In the genomic region with DNA sequence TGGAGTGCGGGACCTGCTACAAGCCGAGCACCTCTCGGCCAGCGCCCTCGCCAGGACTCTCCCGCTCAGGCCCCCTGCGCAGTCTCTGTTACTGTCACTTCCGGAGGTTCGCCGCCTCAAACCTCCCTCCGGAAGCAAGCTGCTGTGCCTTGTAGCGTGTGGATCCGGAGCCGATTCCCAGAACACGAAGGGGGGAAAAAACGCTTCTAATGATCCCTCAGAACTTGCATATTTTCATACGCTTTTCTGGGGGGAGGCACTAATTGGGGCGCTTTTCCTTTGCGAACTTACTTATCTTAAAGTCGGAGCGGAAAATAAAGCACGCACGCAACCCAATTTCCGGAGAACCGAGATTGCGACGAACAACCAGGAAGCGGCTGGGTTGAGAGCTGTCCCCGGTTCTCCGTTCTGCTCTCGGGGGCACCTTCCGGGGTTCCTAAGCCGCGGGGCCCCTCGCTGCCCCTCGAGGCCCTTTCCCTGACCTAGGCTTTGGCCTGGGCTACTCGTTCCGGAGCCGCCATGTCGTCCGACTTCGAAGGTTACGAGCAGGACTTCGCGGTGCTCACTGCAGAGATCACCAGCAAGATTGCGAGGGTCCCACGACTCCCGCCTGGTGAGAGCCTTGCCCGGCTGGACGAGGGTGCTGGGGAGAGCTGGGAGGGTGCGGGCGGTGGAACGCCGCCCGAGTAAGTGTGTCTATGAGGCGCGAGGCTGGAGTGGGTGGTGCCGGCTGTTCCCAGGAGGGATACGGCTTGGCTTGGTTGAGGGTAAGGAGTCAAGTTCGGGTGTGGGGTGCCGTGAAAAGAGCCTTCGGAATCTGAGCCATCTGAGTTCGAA, we compare ENCODE assay signal across 1 cellular context.
TF ChIP-seq lines count a peak whose summit lies in the region.

A gene (plus strand): TSS at position 361 of the 837 bp plus-strand sequence. CDS start 159 bp downstream, at position 520.
A gene with protein sequence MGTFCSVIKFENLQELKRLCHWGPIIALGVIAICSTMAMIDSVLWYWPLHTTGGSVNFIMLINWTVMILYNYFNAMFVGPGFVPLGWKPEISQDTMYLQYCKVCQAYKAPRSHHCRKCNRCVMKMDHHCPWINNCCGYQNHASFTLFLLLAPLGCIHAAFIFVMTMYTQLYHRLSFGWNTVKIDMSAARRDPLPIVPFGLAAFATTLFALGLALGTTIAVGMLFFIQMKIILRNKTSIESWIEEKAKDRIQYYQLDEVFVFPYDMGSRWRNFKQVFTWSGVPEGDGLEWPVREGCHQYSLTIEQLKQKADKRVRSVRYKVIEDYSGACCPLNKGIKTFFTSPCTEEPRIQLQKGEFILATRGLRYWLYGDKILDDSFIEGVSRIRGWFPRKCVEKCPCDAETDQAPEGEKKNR (minus strand): TSS at position 60 of the 837 bp plus-strand sequence. CDS start 1,478 bp downstream, outside the sequence.

TF ChIP-seq in K562, 482 proteins besides CTCF, POLR2A, EP300 and RAD21 (continued from another document and continues in another):
- TF ChIP-seq ZNF584 (CRISPR knock-in tag; IDR thresholded peaks at IDR 0.05; ENCODE audit: low read depth) = no peak
- peak; percentile 47; the same call in 1 of the 2 replicates for TF ChIP-seq CREM (IDR thresholded peaks at IDR 0.05; ENCODE audit: low read depth)
- peak; percentile 65 for TF ChIP-seq ASH1L (IDR thresholded peaks at IDR 0.05; ENCODE audit: borderline replicate concordance, low read depth, partially characterized antibody)
- TF ChIP-seq EP400 (IDR thresholded peaks at IDR 0.05) = peak; percentile 86
- 0 out of 2 replicates have a peak, but pooled peaks have one; percentile 26 for TF ChIP-seq E2F3 (CRISPR knock-in tag; IDR thresholded peaks at IDR 0.05)
- TF ChIP-seq, protein P1, sequence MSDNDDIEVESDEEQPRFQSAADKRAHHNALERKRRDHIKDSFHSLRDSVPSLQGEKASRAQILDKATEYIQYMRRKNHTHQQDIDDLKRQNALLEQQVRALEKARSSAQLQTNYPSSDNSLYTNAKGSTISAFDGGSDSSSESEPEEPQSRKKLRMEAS (CRISPR knock-in tag; IDR thresholded peaks at IDR 0.05) = peak; percentile 34; the same call in 1 of the 2 replicates
- TF ChIP-seq TAF7 (tag; IDR thresholded peaks at IDR 0.05) = 0 out of 2 replicates have a peak, but pooled peaks have one; percentile 31
- peak; percentile 96 for TF ChIP-seq PHF20 (IDR thresholded peaks at IDR 0.05; ENCODE audit: partially characterized antibody)
- peak; percentile 40 for TF ChIP-seq HNRNPLL (IDR thresholded peaks at IDR 0.05; ENCODE audit: low read depth, low read length, poor library complexity, severe bottlenecking)
- peak; percentile 68 for TF ChIP-seq CXXC5 (CRISPR knock-in tag; IDR thresholded peaks at IDR 0.05)
- TF ChIP-seq FUS (optimal IDR thresholded peaks at IDR 0.05; ENCODE audit: low read depth, low read length) = no peak
- peak; percentile 98 for TF ChIP-seq RBBP5 (IDR thresholded peaks at IDR 0.05; ENCODE audit: borderline replicate concordance, insufficient read depth, low read length, poor library complexity, severe bottlenecking)
- no peak for TF ChIP-seq ELF4 (CRISPR knock-in tag; IDR thresholded peaks at IDR 0.05)
- TF ChIP-seq, protein P2, sequence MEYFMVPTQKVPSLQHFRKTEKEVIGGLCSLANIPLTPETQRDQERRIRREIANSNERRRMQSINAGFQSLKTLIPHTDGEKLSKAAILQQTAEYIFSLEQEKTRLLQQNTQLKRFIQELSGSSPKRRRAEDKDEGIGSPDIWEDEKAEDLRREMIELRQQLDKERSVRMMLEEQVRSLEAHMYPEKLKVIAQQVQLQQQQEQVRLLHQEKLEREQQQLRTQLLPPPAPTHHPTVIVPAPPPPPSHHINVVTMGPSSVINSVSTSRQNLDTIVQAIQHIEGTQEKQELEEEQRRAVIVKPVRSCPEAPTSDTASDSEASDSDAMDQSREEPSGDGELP (CRISPR knock-in tag; IDR thresholded peaks at IDR 0.05; ENCODE audit: borderline replicate concordance) = peak; percentile 64; the same call in 1 of the 2 replicates
- TF ChIP-seq, protein P3, sequence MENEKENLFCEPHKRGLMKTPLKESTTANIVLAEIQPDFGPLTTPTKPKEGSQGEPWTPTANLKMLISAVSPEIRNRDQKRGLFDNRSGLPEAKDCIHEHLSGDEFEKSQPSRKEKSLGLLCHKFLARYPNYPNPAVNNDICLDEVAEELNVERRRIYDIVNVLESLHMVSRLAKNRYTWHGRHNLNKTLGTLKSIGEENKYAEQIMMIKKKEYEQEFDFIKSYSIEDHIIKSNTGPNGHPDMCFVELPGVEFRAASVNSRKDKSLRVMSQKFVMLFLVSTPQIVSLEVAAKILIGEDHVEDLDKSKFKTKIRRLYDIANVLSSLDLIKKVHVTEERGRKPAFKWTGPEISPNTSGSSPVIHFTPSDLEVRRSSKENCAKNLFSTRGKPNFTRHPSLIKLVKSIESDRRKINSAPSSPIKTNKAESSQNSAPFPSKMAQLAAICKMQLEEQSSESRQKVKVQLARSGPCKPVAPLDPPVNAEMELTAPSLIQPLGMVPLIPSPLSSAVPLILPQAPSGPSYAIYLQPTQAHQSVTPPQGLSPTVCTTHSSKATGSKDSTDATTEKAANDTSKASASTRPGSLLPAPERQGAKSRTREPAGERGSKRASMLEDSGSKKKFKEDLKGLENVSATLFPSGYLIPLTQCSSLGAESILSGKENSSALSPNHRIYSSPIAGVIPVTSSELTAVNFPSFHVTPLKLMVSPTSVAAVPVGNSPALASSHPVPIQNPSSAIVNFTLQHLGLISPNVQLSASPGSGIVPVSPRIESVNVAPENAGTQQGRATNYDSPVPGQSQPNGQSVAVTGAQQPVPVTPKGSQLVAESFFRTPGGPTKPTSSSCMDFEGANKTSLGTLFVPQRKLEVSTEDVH (IDR thresholded peaks at IDR 0.05; ENCODE audit: low read depth, partially characterized antibody) = peak; percentile 98
- TF ChIP-seq GABPB1 (CRISPR knock-in tag; IDR thresholded peaks at IDR 0.05) = peak; percentile 96
- peak; percentile 56 for TF ChIP-seq TBP (optimal IDR thresholded peaks at IDR 0.05; ENCODE audit: low read depth, low read length)
- TF ChIP-seq ZNF232 (CRISPR knock-in tag; IDR thresholded peaks at IDR 0.05) = no peak
- TF ChIP-seq, protein P4, sequence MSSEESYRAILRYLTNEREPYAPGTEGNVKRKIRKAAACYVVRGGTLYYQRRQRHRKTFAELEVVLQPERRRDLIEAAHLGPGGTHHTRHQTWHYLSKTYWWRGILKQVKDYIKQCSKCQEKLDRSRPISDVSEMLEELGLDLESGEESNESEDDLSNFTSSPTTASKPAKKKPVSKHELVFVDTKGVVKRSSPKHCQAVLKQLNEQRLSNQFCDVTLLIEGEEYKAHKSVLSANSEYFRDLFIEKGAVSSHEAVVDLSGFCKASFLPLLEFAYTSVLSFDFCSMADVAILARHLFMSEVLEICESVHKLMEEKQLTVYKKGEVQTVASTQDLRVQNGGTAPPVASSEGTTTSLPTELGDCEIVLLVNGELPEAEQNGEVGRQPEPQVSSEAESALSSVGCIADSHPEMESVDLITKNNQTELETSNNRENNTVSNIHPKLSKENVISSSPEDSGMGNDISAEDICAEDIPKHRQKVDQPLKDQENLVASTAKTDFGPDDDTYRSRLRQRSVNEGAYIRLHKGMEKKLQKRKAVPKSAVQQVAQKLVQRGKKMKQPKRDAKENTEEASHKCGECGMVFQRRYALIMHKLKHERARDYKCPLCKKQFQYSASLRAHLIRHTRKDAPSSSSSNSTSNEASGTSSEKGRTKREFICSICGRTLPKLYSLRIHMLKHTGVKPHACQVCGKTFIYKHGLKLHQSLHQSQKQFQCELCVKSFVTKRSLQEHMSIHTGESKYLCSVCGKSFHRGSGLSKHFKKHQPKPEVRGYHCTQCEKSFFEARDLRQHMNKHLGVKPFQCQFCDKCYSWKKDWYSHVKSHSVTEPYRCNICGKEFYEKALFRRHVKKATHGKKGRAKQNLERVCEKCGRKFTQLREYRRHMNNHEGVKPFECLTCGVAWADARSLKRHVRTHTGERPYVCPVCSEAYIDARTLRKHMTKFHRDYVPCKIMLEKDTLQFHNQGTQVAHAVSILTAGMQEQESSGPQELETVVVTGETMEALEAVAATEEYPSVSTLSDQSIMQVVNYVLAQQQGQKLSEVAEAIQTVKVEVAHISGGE (CRISPR knock-in tag; IDR thresholded peaks at IDR 0.05) = peak; percentile 97 to 99 (median 99)
- TF ChIP-seq HDAC3 (IDR thresholded peaks at IDR 0.05; ENCODE audit: borderline replicate concordance, partially characterized antibody) = peak; percentile 78
- TF ChIP-seq POLR2AphosphoS5 (IDR thresholded peaks at IDR 0.05; ENCODE audit: control insufficient read depth, insufficient read depth, low read depth, low read length) = peak; percentile 65; the same call in 1 of the 2 replicates
- TF ChIP-seq, protein P5, sequence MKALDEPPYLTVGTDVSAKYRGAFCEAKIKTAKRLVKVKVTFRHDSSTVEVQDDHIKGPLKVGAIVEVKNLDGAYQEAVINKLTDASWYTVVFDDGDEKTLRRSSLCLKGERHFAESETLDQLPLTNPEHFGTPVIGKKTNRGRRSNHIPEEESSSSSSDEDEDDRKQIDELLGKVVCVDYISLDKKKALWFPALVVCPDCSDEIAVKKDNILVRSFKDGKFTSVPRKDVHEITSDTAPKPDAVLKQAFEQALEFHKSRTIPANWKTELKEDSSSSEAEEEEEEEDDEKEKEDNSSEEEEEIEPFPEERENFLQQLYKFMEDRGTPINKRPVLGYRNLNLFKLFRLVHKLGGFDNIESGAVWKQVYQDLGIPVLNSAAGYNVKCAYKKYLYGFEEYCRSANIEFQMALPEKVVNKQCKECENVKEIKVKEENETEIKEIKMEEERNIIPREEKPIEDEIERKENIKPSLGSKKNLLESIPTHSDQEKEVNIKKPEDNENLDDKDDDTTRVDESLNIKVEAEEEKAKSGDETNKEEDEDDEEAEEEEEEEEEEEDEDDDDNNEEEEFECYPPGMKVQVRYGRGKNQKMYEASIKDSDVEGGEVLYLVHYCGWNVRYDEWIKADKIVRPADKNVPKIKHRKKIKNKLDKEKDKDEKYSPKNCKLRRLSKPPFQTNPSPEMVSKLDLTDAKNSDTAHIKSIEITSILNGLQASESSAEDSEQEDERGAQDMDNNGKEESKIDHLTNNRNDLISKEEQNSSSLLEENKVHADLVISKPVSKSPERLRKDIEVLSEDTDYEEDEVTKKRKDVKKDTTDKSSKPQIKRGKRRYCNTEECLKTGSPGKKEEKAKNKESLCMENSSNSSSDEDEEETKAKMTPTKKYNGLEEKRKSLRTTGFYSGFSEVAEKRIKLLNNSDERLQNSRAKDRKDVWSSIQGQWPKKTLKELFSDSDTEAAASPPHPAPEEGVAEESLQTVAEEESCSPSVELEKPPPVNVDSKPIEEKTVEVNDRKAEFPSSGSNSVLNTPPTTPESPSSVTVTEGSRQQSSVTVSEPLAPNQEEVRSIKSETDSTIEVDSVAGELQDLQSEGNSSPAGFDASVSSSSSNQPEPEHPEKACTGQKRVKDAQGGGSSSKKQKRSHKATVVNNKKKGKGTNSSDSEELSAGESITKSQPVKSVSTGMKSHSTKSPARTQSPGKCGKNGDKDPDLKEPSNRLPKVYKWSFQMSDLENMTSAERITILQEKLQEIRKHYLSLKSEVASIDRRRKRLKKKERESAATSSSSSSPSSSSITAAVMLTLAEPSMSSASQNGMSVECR (CRISPR knock-in tag; IDR thresholded peaks at IDR 0.05) = no peak
- TF ChIP-seq BRD9 (IDR thresholded peaks at IDR 0.05; ENCODE audit: low read depth, partially characterized antibody) = no peak
- no peak for TF ChIP-seq XRCC3 (IDR thresholded peaks at IDR 0.05)
- TF ChIP-seq SMAD1 (IDR thresholded peaks at IDR 0.05; ENCODE audit: low read depth, low read length, partially characterized antibody) = no peak
- TF ChIP-seq NR2C1 (IDR thresholded peaks at IDR 0.05) = peak; percentile 69
- TF ChIP-seq NR2C1 (tag; IDR thresholded peaks at IDR 0.05) = 0 out of 2 replicates have a peak, but pooled peaks have one; percentile 20
- no peak for TF ChIP-seq MTA1 (IDR thresholded peaks at IDR 0.05; ENCODE audit: borderline replicate concordance)
- peak in 1 of 2 experiments; percentile 100; a peak in 2 of 4 replicates for TF ChIP-seq TRIM24 (IDR thresholded peaks at IDR 0.05)
- TF ChIP-seq KLF10 (CRISPR knock-in tag; IDR thresholded peaks at IDR 0.05) = no peak
- no peak for TF ChIP-seq ZNF140 (CRISPR knock-in tag; IDR thresholded peaks at IDR 0.05)
- 0 out of 2 replicates have a peak, but pooled peaks have one; percentile 29 for TF ChIP-seq CC2D1A (IDR thresholded peaks at IDR 0.05)
- no peak for TF ChIP-seq ZNF583 (CRISPR knock-in tag; IDR thresholded peaks at IDR 0.05)
- no peak for TF ChIP-seq NFIX (CRISPR knock-in tag; IDR thresholded peaks at IDR 0.05; ENCODE audit: low read depth)
- TF ChIP-seq, protein P6, sequence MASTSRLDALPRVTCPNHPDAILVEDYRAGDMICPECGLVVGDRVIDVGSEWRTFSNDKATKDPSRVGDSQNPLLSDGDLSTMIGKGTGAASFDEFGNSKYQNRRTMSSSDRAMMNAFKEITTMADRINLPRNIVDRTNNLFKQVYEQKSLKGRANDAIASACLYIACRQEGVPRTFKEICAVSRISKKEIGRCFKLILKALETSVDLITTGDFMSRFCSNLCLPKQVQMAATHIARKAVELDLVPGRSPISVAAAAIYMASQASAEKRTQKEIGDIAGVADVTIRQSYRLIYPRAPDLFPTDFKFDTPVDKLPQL (IDR thresholded peaks at IDR 0.05; ENCODE audit: extremely low read depth, insufficient read length) = no peak
- peak; percentile 33; the same call in 1 of the 2 replicates for TF ChIP-seq CREB1 (IDR thresholded peaks at IDR 0.05)
- TF ChIP-seq CREB1 (CRISPR knock-in tag; IDR thresholded peaks at IDR 0.05) = peak; percentile 37; the same call in 1 of the 2 replicates
- TF ChIP-seq SAFB2 (IDR thresholded peaks at IDR 0.05; ENCODE audit: borderline replicate concordance, low read depth, low read length, severe bottlenecking) = no peak
- no peak for TF ChIP-seq HLTF (IDR thresholded peaks at IDR 0.05)
- TF ChIP-seq SAP30 (IDR thresholded peaks at IDR 0.05; ENCODE audit: borderline replicate concordance, insufficient read depth, low read depth, low read length, poor library complexity, severe bottlenecking) = peak; percentile 28
- peak; percentile 6 to 51; a peak in 2 of 4 replicates for TF ChIP-seq HDAC1 (IDR thresholded peaks at IDR 0.05)
- peak; percentile 69 for TF ChIP-seq GATA2 (CRISPR knock-in tag; IDR thresholded peaks at IDR 0.05)
- TF ChIP-seq SIN3A (IDR thresholded peaks at IDR 0.05; ENCODE audit: borderline replicate concordance in 2 of 2, control insufficient read depth in 1 of 2, low read depth in 2 of 2, low read length in 2 of 2) = peak; percentile 53 to 76; a peak in 2 of 4 replicates
- peak; percentile 69; the same call in 1 of the 2 replicates for TF ChIP-seq NFRKB (IDR thresholded peaks at IDR 0.05; ENCODE audit: low read depth)
- TF ChIP-seq, protein P7, sequence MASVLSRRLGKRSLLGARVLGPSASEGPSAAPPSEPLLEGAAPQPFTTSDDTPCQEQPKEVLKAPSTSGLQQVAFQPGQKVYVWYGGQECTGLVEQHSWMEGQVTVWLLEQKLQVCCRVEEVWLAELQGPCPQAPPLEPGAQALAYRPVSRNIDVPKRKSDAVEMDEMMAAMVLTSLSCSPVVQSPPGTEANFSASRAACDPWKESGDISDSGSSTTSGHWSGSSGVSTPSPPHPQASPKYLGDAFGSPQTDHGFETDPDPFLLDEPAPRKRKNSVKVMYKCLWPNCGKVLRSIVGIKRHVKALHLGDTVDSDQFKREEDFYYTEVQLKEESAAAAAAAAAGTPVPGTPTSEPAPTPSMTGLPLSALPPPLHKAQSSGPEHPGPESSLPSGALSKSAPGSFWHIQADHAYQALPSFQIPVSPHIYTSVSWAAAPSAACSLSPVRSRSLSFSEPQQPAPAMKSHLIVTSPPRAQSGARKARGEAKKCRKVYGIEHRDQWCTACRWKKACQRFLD (CRISPR knock-in tag; IDR thresholded peaks at IDR 0.05) = 0 out of 2 replicates have a peak, but pooled peaks have one; percentile 43
